In genomic region chr3:11601446-11602241, GRCh38 we compare ENCODE assay signal across 8 cellular contexts. TPM values are rescaled to one million over a fixed set of nuclear protein-coding genes. Genes with fewer than 3 reads are reported as not detected.
DNase-seq lines count a peak whose midpoint lies in the region; ATAC-seq, FAIRE-seq and TF ChIP-seq lines count a peak whose summit lies in the region.

No MANE protein-coding gene starts in this region.

- H3K36me3 ChIP-seq in kidney (ENCODE audit: control insufficient read depth in 1 of 2, insufficient read depth in 2 of 2, low read length in 2 of 2) (no peaks in the 10 kb centered on the region), thymus (ENCODE audit: control insufficient read depth, insufficient read depth) (peaks cover 23% of the 10 kb centered on the region)

- peaks cover 28% of the 10 kb centered on the region for H3K4me1 Mint-ChIP-seq in activated T-helper 1 cell treated with anti-CD3 and anti-CD28 coated beads, Interleukin-12 subunit alpha, Interleukin-12 subunit beta, Interleukin-2, Interleukin-4 antibody, amounts not matched to agents 30 ng/mL and 10 ng/mL and 1 ng/mL, durations not matched to agents 14 hours and 24 hours and 36 hours (ENCODE audit: low read depth)

- WGBS in thymus: 49% methylated on average over 21 of the region's 21 CpGs

- H3K36me3 Mint-ChIP-seq in activated T-helper 1 cell treated with anti-CD3 and anti-CD28 coated beads, Interleukin-12 subunit alpha, Interleukin-12 subunit beta, Interleukin-2, Interleukin-4 antibody, amounts not matched to agents 30 ng/mL and 10 ng/mL and 1 ng/mL, durations not matched to agents 14 hours and 24 hours and 36 hours (ENCODE audit: low read depth): peaks cover 37% of the 10 kb centered on the region

- H3K27me3 Mint-ChIP-seq in activated T-helper 1 cell treated with anti-CD3 and anti-CD28 coated beads, Interleukin-12 subunit alpha, Interleukin-12 subunit beta, Interleukin-2, Interleukin-4 antibody, amounts not matched to agents 30 ng/mL and 10 ng/mL and 1 ng/mL, durations not matched to agents 14 hours and 24 hours and 36 hours (ENCODE audit: insufficient read depth): no peaks in the 10 kb centered on the region

- peak overlapping the region; percentile 55 for H3K27ac Mint-ChIP-seq in activated T-helper 1 cell treated with anti-CD3 and anti-CD28 coated beads, Interleukin-12 subunit alpha, Interleukin-12 subunit beta, Interleukin-2, Interleukin-4 antibody, amounts not matched to agents 30 ng/mL and 10 ng/mL and 1 ng/mL, durations not matched to agents 14 hours and 24 hours and 36 hours

- peaks cover 11% of the 10 kb centered on the region for H3K9me3 Mint-ChIP-seq in activated T-helper 1 cell treated with anti-CD3 and anti-CD28 coated beads, Interleukin-12 subunit alpha, Interleukin-12 subunit beta, Interleukin-2, Interleukin-4 antibody, amounts not matched to agents 30 ng/mL and 10 ng/mL and 1 ng/mL, durations not matched to agents 14 hours and 24 hours and 36 hours

- no peaks in the 10 kb centered on the region for H3K9me3 ChIP-seq in kidney (ENCODE audit: control insufficient read depth in 1 of 2, low read length in 2 of 2)
- H3K9me3 ChIP-seq in thymus (ENCODE audit: control insufficient read depth): no peaks in the 10 kb centered on the region

- TF ChIP-seq CTCF in AG10803 (conservative IDR thresholded peaks at IDR 0.05; ENCODE audit: low read length) (no peak), kidney (IDR thresholded peaks at IDR 0.05; ENCODE audit: borderline replicate concordance, extremely low read depth, insufficient read depth) (no peak)

- H3K4me1 ChIP-seq in kidney (ENCODE audit: control insufficient read depth in 1 of 2, insufficient read depth in 1 of 2, low read depth in 1 of 2, low read length in 2 of 2) (peaks cover 8 to 12% of the 10 kb centered on the region in 2 donors), thymus (ENCODE audit: control insufficient read depth, insufficient read depth, low read length) (peaks cover 4% of the 10 kb centered on the region)

- H3K4me3 Mint-ChIP-seq in activated T-helper 1 cell treated with anti-CD3 and anti-CD28 coated beads, Interleukin-12 subunit alpha, Interleukin-12 subunit beta, Interleukin-2, Interleukin-4 antibody, amounts not matched to agents 30 ng/mL and 10 ng/mL and 1 ng/mL, durations not matched to agents 14 hours and 24 hours and 36 hours: no peak overlapping the region

- H3K4me3 ChIP-seq in AG10803 (ENCODE audit: low read length): no peak overlapping the region
- no peak overlapping the region for H3K4me3 ChIP-seq in kidney (ENCODE audit: low read length in 2 of 2)
- H3K4me3 ChIP-seq in thymus (ENCODE audit: low read length): no peak overlapping the region

- intact Hi-C loops in activated T-helper 1 cell treated with anti-CD3 and anti-CD28 coated beads, Interleukin-12 subunit alpha, Interleukin-12 subunit beta, Interleukin-2, Interleukin-4 antibody, amounts not matched to agents 30 ng/mL and 10 ng/mL and 1 ng/mL, durations not matched to agents 14 hours and 24 hours and 36 hours (cut with micrococcal nuclease): no loop called here
- intact Hi-C loops in kidney (cut with DNase I): no loop called here

- H3K9ac ChIP-seq in kidney (ENCODE audit: low read length in 2 of 2): no peak overlapping the region

- DNase-seq in AG10803 (ENCODE audit: low read depth) (peak; percentile 80), kidney (no peak), foreskin melanocyte (no peak), RPMI8226 (no peak)
- no peak for DNase-seq in activated T-helper 1 cell treated with anti-CD3 and anti-CD28 coated beads, Interleukin-12 subunit alpha, Interleukin-12 subunit beta, Interleukin-2, Interleukin-4 antibody, amounts not matched to agents 30 ng/mL and 10 ng/mL and 1 ng/mL, durations not matched to agents 14 hours and 24 hours and 36 hours (ENCODE audit: low spot score)

- H3K27me3 ChIP-seq in thymus (ENCODE audit: control insufficient read depth, insufficient read depth): no peaks in the 10 kb centered on the region

- ATAC-seq in GM19324 (IDR thresholded peaks at IDR 0.05; ENCODE audit: low FRiP score, unreplicated experiment) (peak; percentile 55), HG03175 (IDR thresholded peaks at IDR 0.05; ENCODE audit: unreplicated experiment) (peak; percentile 90)

- peak overlapping the region; percentile 30 to 70 for H3K27ac ChIP-seq in kidney (ENCODE audit: low read depth in 2 of 2, low read length in 2 of 2)
- peak overlapping the region; percentile 49 for H3K27ac ChIP-seq in thymus (ENCODE audit: low read depth)

- no peak for FAIRE-seq in kidney (lab: Jason Lieb, UNC)

RNA-seq across cellular contexts. Expression of gene VGLL4, which starts 42.1 kb away (rescaled TPM):
- total RNA-seq in activated T-helper 1 cell treated with anti-CD3 and anti-CD28 coated beads, Interleukin-12 subunit alpha, Interleukin-12 subunit beta, Interleukin-2, Interleukin-4 antibody, amounts not matched to agents 30 ng/mL and 10 ng/mL and 1 ng/mL, durations not matched to agents 14 hours and 24 hours and 36 hours: 46.0 and 48.7 TPM in 2 replicates
- 78.5 TPM for total RNA-seq in kidney
- polyA plus RNA-seq in kidney (ENCODE audit: insufficient read depth, low read depth, low replicate concordance) (41.4 TPM), thymus (47.0 TPM)
